In the genomic region with DNA sequence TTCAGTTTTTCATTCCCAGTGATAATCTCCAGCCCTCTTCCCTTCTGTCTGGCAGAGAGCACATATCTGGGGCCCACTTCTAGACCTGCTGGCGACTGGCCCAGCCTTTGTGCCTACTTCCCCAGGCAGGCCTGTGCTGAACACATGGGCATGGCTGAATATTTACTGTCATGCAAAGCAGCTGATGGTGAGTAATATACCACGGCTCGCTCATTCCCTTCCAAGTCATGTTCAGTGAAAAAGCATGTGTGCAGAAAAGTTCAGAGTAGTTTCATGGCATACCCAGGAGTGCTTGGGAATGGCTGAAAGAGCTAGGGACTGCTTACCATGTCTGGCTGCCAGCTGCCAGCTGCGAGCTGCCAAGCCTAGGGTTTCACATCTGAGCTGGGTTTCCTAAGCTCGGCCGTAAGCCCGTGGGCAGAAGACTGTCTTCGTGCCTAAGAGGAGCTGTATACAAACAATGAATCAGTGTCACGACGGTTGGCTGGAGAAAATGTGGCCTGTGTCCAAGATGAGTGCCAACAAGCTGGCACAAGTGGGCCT, we compare ENCODE assay signal across 10 cellular contexts.
A peak's percentile ranks its signal among the peaks of the same experiment; 100 is the strongest.
DNase-seq lines count a peak whose midpoint lies in the region; FAIRE-seq and TF ChIP-seq lines count a peak whose summit lies in the region.
"Had no signal": no experiment of that assay in that cellular context is flagged by ENCODE, and none has a peak within 500 bp of the region (broad histone marks: within the 10 kb centered on the region; RNA-seq: fewer than 3 reads in every experiment).

No MANE protein-coding gene starts in this region.

- no peaks in the 10 kb centered on the region for H4K20me1 ChIP-seq in mammary epithelial cell (ENCODE audit: insufficient read depth, low read length)
- H4K20me1 ChIP-seq: BLaER1 had no signal

- CTCF ChIA-PET in mammary epithelial cell (lab: Charles Lee; ENCODE audit: low non-redundant PET) = no interaction called here

- no TSS peak for BruUV-seq in mammary epithelial cell (replicated peaks; lab: Mats Ljungman, UMichigan)

- no peak for FAIRE-seq in GM12892 (lab: Jason Lieb, UNC)

- TF ChIP-seq EP300 in ovary (IDR thresholded peaks at IDR 0.05) = no peak

- H3K9me3 ChIP-seq in MG63 = no peaks in the 10 kb centered on the region
- H3K9me3 ChIP-seq in mammary epithelial cell (replicated peaks; ENCODE audit: insufficient read depth, low read length) = no peaks in the 10 kb centered on the region
- H3K9me3 ChIP-seq in ovary = no peaks in the 10 kb centered on the region

- DNase-seq in AG09309 (ENCODE audit: low read depth) (peak; percentile 24), MG63 (peak; percentile 92), mammary epithelial cell (peak; percentile 75), inferior parietal cortex (ENCODE audit: extremely low spot score) (peak; percentile 58), Kasumi-1 (lab: John Stamatoyannopoulos, UW) (no peak), ovary (no peak), GM12892 (ENCODE audit: insufficient read length) (no peak), NCI-H187 treated with DMSO at 0.1 percent for 48 hours (lab: John Stamatoyannopoulos, UW) (no peak)
- DNase-seq: retina had no signal

- TF ChIP-seq CTCF in AG09309 (IDR thresholded peaks at IDR 0.05; ENCODE audit: control insufficient read depth, insufficient read depth, low read depth, low read length, missing control alignments) (no peak), mammary epithelial cell (conservative IDR thresholded peaks at IDR 0.05 in 1 of 2, IDR thresholded peaks at IDR 0.05 in 1 of 2; ENCODE audit: extremely low read depth in 1 of 2, insufficient read depth in 1 of 2, low read depth in 1 of 2, low read length in 2 of 2) (no peak), ovary (IDR thresholded peaks at IDR 0.05) (no peak)

- peaks cover 11% of the 10 kb centered on the region for H3K4me1 ChIP-seq in mammary epithelial cell (ENCODE audit: insufficient read depth, low read length)
- H3K4me1 ChIP-seq in ovary (ENCODE audit: insufficient read depth) = no peaks in the 10 kb centered on the region

- H2AFZ ChIP-seq in mammary epithelial cell (ENCODE audit: low read depth, low read length) = peak overlapping the region; percentile 51

- no peaks in the 10 kb centered on the region for H3K79me2 ChIP-seq in mammary epithelial cell (ENCODE audit: insufficient read depth, low read length)

- no peaks in the 10 kb centered on the region for H3K27me3 ChIP-seq in MG63
- no peaks in the 10 kb centered on the region for H3K27me3 ChIP-seq in mammary epithelial cell (ENCODE audit: insufficient read depth, low read length)
- no peaks in the 10 kb centered on the region for H3K27me3 ChIP-seq in ovary
- H3K27me3 ChIP-seq: BLaER1 had no signal

- TF ChIP-seq POLR2A in ovary (IDR thresholded peaks at IDR 0.05) (no peak), GM12892 (IDR thresholded peaks at IDR 0.05; ENCODE audit: low read depth, low read length) (no peak)

- H3K36me3 ChIP-seq in MG63 (no peaks in the 10 kb centered on the region), mammary epithelial cell (ENCODE audit: insufficient read depth, low read length) (no peaks in the 10 kb centered on the region), ovary (no peaks in the 10 kb centered on the region)

- intact Hi-C loops in mammary epithelial cell (cut with micrococcal nuclease) = loop anchor here (10.0 kb wide), 1 partner anchor 84 kb away; no protein-coding TSS in a partner anchor
- intact Hi-C loops in ovary (cut with DNase I) = no loop called here

- in situ Hi-C loops in mammary epithelial cell (cut with MboI; ENCODE audit: low sequenced_read_pairs in 2 of 2) = no loop called here

- no peak overlapping the region for H3K4me3 ChIP-seq in AG09309 (ENCODE audit: control insufficient read depth, low read depth, low read length)
- no peak overlapping the region for H3K4me3 ChIP-seq in MG63
- H3K4me3 ChIP-seq in mammary epithelial cell (replicated peaks in 1 of 3; ENCODE audit: insufficient read depth in 1 of 3, low read depth in 2 of 3, low read length in 3 of 3) = no peak overlapping the region
- no peak overlapping the region for H3K4me3 ChIP-seq in ovary
- H3K4me3 ChIP-seq: BLaER1 had no signal

- peak overlapping the region; percentile 34 for H3K4me2 ChIP-seq in mammary epithelial cell (ENCODE audit: insufficient read depth, low read depth, low read length)
- H3K4me2 ChIP-seq: BLaER1 had no signal

- H3K9ac ChIP-seq in mammary epithelial cell (ENCODE audit: insufficient read depth, low read length) = no peak overlapping the region
- H3K9ac ChIP-seq: BLaER1 had no signal

- H3K27ac ChIP-seq in mammary epithelial cell (ENCODE audit: insufficient read depth, low read depth, low read length) (no peak overlapping the region), ovary (no peak overlapping the region)
- H3K27ac ChIP-seq: BLaER1 had no signal

- dilution Hi-C loops in mammary epithelial cell (cut with HindIII; ENCODE audit: low sequenced_read_pairs) = no loop called here

- 1% methylated on average over 10 of the region's 10 CpGs for WGBS in mammary epithelial cell (ENCODE audit: low coverage, missing lambda C conversion rate)
- 90 to 92% (median 91%) methylated on average over 10 of the region's 10 CpGs for WGBS in ovary, 3 donors

Comparison
In these comparisons a context has a peak if more than half of its experiments do, and no peak if none do; other contexts are left out.
1. DNase-seq: peak in AG09309 (single experiment), MG63 (single experiment), mammary epithelial cell (single experiment) and inferior parietal cortex (single experiment); none in Kasumi-1 (0 of 2), ovary (0 of 5), GM12892 (single experiment) and NCI-H187 treated with DMSO at 0.1 percent for 48 hours (single experiment).